ENCODE assay signal across 25 cellular contexts in the genomic region with DNA sequence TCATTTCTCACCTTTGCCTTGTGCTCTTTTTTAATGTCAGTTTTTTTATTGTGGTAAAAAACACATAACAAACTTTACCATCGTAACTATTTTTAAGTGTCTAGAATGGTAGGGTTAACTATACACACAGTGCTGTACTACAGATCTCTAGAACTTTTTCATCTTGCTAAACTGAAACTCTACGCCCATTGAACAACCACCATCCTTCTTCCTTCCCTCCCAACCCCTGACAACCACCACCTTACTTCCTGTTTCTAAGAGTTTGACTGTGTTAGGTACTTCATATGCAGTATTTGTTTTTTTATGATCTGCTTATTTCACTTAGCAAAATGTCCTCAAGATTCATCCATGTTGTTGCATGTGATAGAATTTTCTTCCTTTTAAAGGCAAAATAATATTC. TPM values are rescaled to one million over a fixed set of nuclear protein-coding genes. Genes with fewer than 3 reads are reported as not detected.
DNase-seq lines count a peak whose midpoint lies in the region; ATAC-seq, FAIRE-seq and TF ChIP-seq lines count a peak whose summit lies in the region.
"Had no signal": no experiment of that assay in that cellular context is flagged by ENCODE, and none has a peak within 500 bp of the region (broad histone marks: within the 10 kb centered on the region; RNA-seq: fewer than 3 reads in every experiment).

No MANE protein-coding gene starts in this region.

- TF ChIP-seq CTCF in GM12878 (IDR thresholded peaks at IDR 0.05 in 2 of 3, conservative IDR thresholded peaks at IDR 0.05 in 1 of 3; ENCODE audit: control insufficient read depth in 2 of 3, extremely low read depth in 1 of 3, insufficient read depth in 1 of 3, low read depth in 3 of 3, low read length in 3 of 3): no peak
- no peak for TF ChIP-seq CTCF in mesothelial cell of epicardium (IDR thresholded peaks at IDR 0.05; ENCODE audit: unreplicated experiment)

- H3K27me3 ChIP-seq in GM12878 (replicated peaks in 1 of 2; ENCODE audit: control insufficient read depth in 2 of 2, insufficient read depth in 2 of 2, low read length in 1 of 2): no peaks in the 10 kb centered on the region
- H3K27me3 ChIP-seq: pancreas had no signal

- H3K4me1 Mint-ChIP-seq in activated CD8-positive, alpha-beta memory T cell treated with anti-CD3 and anti-CD28 coated beads, Interleukin-2, amount 10 ng/mL, durations not matched to agents 7 days and 5 days: peaks cover 12% of the 10 kb centered on the region
- no peaks in the 10 kb centered on the region for H3K4me1 Mint-ChIP-seq in mesothelial cell of epicardium

- no peak overlapping the region; the same call in 1 of the 2 replicates for H2AFZ ChIP-seq in GM12878 (ENCODE audit: control insufficient read depth, low read depth, low read length)
- H2AFZ ChIP-seq: PC-9 had no signal

- H3K27ac Mint-ChIP-seq in activated CD8-positive, alpha-beta memory T cell treated with anti-CD3 and anti-CD28 coated beads, Interleukin-2, amount 10 ng/mL, durations not matched to agents 7 days and 5 days: peak overlapping the region; percentile 25
- no peak overlapping the region for H3K27ac Mint-ChIP-seq in mesothelial cell of epicardium
- H3K27ac Mint-ChIP-seq: immature natural killer cell had no signal

- intact Hi-C loops in GM12878 (cut with micrococcal nuclease; ENCODE audit: unreplicated experiment): no loop called here

- no peaks in the 10 kb centered on the region for H3K9me3 Mint-ChIP-seq in activated CD8-positive, alpha-beta memory T cell treated with anti-CD3 and anti-CD28 coated beads, Interleukin-2, amount 10 ng/mL, durations not matched to agents 7 days and 5 days (ENCODE audit: low read depth)
- H3K9me3 Mint-ChIP-seq in mesothelial cell of epicardium: peaks cover 8% of the 10 kb centered on the region
- H3K9me3 Mint-ChIP-seq: CD8-positive, alpha-beta memory T cell; immature natural killer cell had no signal

- no peak overlapping the region for H3K4me2 ChIP-seq in GM12878 (ENCODE audit: control insufficient read depth, insufficient read depth)
- H3K4me2 ChIP-seq: PC-9 had no signal

- DNase-seq in activated CD8-positive, alpha-beta memory T cell treated with anti-CD3 and anti-CD28 coated beads, Interleukin-2, amount 10 ng/mL, durations not matched to agents 7 days and 5 days: no peak
- no peak for DNase-seq in activated CD8-positive, alpha-beta memory T cell treated with anti-CD3 and anti-CD28 coated beads, Interleukin-2, amount 50 U/mL, for 4 hours
- DNase-seq in GM12878 (ENCODE audit: low read depth, low spot score): no peak
- no peak for DNase-seq in mesothelial cell of epicardium (ENCODE audit: low spot score in 2 of 2, unreplicated experiment in 2 of 2)
- no peak for DNase-seq in medulla oblongata (ENCODE audit: extremely low spot score)
- no peak for DNase-seq in GM19238 (ENCODE audit: insufficient read length, low spot score)
- DNase-seq: activated CD4-positive, alpha-beta T cell treated with anti-CD3 and anti-CD28 coated beads, Interleukin-2, amount 50 U/mL, for 4 hours; activated T-cell treated with anti-CD3 and anti-CD28 coated beads, Interleukin-2, amount 50 U/mL, for 48 hours; amniotic stem cell; caudate nucleus; effector CD8-positive, alpha-beta T cell; head of caudate nucleus; immature natural killer cell; KG1; lower lobe of right lung; NCI-H69; pancreas; PC-9; stimulated activated CD4-positive, alpha-beta T cell treated with anti-CD3 and anti-CD28 coated beads, Interleukin-2, amount 100 ng/mL, for 48 hours; substantia nigra had no signal

- CTCF ChIA-PET in activated CD8-positive, alpha-beta memory T cell treated with anti-CD3 and anti-CD28 coated beads, Interleukin-2, amount 10 ng/mL, durations not matched to agents 7 days and 5 days (lab: Charles Lee): no interaction called here
- CTCF ChIA-PET in GM12878 (lab: Yijun Ruan, JAX): no interaction called here

- POLR2A ChIA-PET in GM12878 (lab: Charles Lee): no interaction called here

- H3K4me3 Mint-ChIP-seq in activated CD8-positive, alpha-beta memory T cell treated with anti-CD3 and anti-CD28 coated beads, Interleukin-2, amount 10 ng/mL, durations not matched to agents 7 days and 5 days: no peak overlapping the region
- no peak overlapping the region for H3K4me3 Mint-ChIP-seq in mesothelial cell of epicardium
- H3K4me3 Mint-ChIP-seq: immature natural killer cell had no signal

- no peak overlapping the region for H3K9ac ChIP-seq in GM12878 (ENCODE audit: control insufficient read depth, insufficient read depth, low read length)

- no TSS peak for BruUV-seq in GM12878 (replicated peaks; lab: Mats Ljungman, UMichigan)

- H3K27ac ChIP-seq in GM12878 (ENCODE audit: control insufficient read depth, insufficient read depth): no peak overlapping the region
- H3K27ac ChIP-seq: lower lobe of right lung, pancreas, PC-9 had no signal

- no peak for FAIRE-seq in GM12878 (lab: Jason Lieb, UNC)
- FAIRE-seq: pancreas, TTC549 had no signal

- H3K36me3 ChIP-seq in GM12878 (ENCODE audit: control insufficient read depth in 2 of 2, insufficient read depth in 2 of 2, low read length in 1 of 2): no peaks in the 10 kb centered on the region
- H3K36me3 ChIP-seq: lower lobe of right lung, pancreas had no signal

- in situ Hi-C loops in GM12878 (cut with MboI): no loop called here

- no peak for TF ChIP-seq RAD21 in GM12878 (IDR thresholded peaks at IDR 0.05; ENCODE audit: insufficient read depth, low read depth, low read length)

- no peaks in the 10 kb centered on the region for H4K20me1 ChIP-seq in GM12878 (ENCODE audit: control insufficient read depth, insufficient read depth)

- TF ChIP-seq EP300 in GM12878 (IDR thresholded peaks at IDR 0.05; ENCODE audit: borderline replicate concordance in 1 of 2, control insufficient read depth in 1 of 2, low read depth in 2 of 2, low read length in 2 of 2): no peak

- no peak for TF ChIP-seq POLR2A in GM12878 (IDR thresholded peaks at IDR 0.05; ENCODE audit: low read depth, low read length)

- no peaks in the 10 kb centered on the region for H3K79me2 ChIP-seq in GM12878 (ENCODE audit: control insufficient read depth, insufficient read depth, low read length)

- SMC1A ChIA-PET in GM12878 (lab: Charles Lee; ENCODE audit: uncharacterized antibody, unreplicated experiment): no interaction called here

- H3K9me3 ChIP-seq in GM12878 (replicated peaks; ENCODE audit: control insufficient read depth, insufficient read depth, low read length): no peaks in the 10 kb centered on the region
- H3K9me3 ChIP-seq: lower lobe of right lung, pancreas had no signal

- no peaks in the 10 kb centered on the region for H3K27me3 Mint-ChIP-seq in activated CD8-positive, alpha-beta memory T cell treated with anti-CD3 and anti-CD28 coated beads, Interleukin-2, amount 10 ng/mL, durations not matched to agents 7 days and 5 days
- H3K27me3 Mint-ChIP-seq in mesothelial cell of epicardium (ENCODE audit: low read depth): no peaks in the 10 kb centered on the region

- peak; percentile 61 for ATAC-seq in activated CD8-positive, alpha-beta memory T cell treated with anti-CD3 and anti-CD28 coated beads, Interleukin-2, amount 10 ng/mL, durations not matched to agents 7 days and 5 days
- peak; percentile 56 for ATAC-seq in GM19468 (IDR thresholded peaks at IDR 0.05; ENCODE audit: extremely low read depth, unreplicated experiment)
- ATAC-seq in HG03571 (IDR thresholded peaks at IDR 0.05; ENCODE audit: unreplicated experiment): peak; percentile 57
- ATAC-seq in GM12878: peak; percentile 72
- ATAC-seq: HCT116, lower lobe of right lung, pancreas had no signal

- RAD21 ChIA-PET in GM12878 (lab: Charles Lee; ENCODE audit: unreplicated experiment): no interaction called here

- H3K4me1 ChIP-seq in GM12878 (ENCODE audit: control insufficient read depth, insufficient read depth, low read length): no peaks in the 10 kb centered on the region
- H3K4me1 ChIP-seq: lower lobe of right lung, pancreas had no signal

- WGBS in GM12878 (ENCODE audit: insufficient coverage, insufficient replicate concordance, low lambda C conversion rate, missing lambda C conversion rate): 66% methylated on average over 2 of the region's 2 CpGs

- H3K4me3 ChIP-seq in GM12878: no peak overlapping the region
- H3K4me3 ChIP-seq: lower lobe of right lung, pancreas, PC-9 had no signal

- peaks cover 2% of the 10 kb centered on the region for H3K36me3 Mint-ChIP-seq in activated CD8-positive, alpha-beta memory T cell treated with anti-CD3 and anti-CD28 coated beads, Interleukin-2, amount 10 ng/mL, durations not matched to agents 7 days and 5 days
- H3K36me3 Mint-ChIP-seq in mesothelial cell of epicardium: no peaks in the 10 kb centered on the region
- H3K36me3 Mint-ChIP-seq: immature natural killer cell had no signal

TF ChIP-seq in GM12878, 131 proteins besides CTCF, POLR2A, EP300 and RAD21 (continues in another document):
- no peak for TF ChIP-seq HDAC2 (IDR thresholded peaks at IDR 0.05)
- no peak for TF ChIP-seq BRCA1 (IDR thresholded peaks at IDR 0.05; ENCODE audit: low read depth, low read length)
- TF ChIP-seq FOXM1 (IDR thresholded peaks at IDR 0.05; ENCODE audit: low read depth, low read length): no peak
- TF ChIP-seq RELA (IDR thresholded peaks at IDR 0.05; ENCODE audit: borderline replicate concordance, partially characterized antibody): no peak
- TF ChIP-seq KAT2A (conservative IDR thresholded peaks at IDR 0.05; ENCODE audit: control insufficient read depth, low read depth, low read length): no peak

RNA-seq across cellular contexts. Expression of a gene that starts 54.9 kb away (rescaled TPM):
- 100 to 1,000 TPM in 1 of 2 experiments, 10 to 100 TPM in 1; 72.8 to 118 TPM for total RNA-seq in activated CD8-positive, alpha-beta memory T cell treated with anti-CD3 and anti-CD28 coated beads, Interleukin-2, amount 10 ng/mL, durations not matched to agents 7 days and 5 days
- 3.0 TPM in 2 replicates for total RNA-seq in GM12878 (2013; cell fraction: nucleolus; rRNA removed)
- total RNA-seq in GM12878 (2014; rRNA removed): 35.1 and 46.7 TPM in 2 replicates
- total RNA-seq in GM12878 (2014; rRNA removed; fragmentation: Illumina TruSeq; extraction: Trizol): 35.3 and 36.7 TPM in 2 replicates
- 44.5 and 47.2 TPM in 2 replicates for total RNA-seq in GM12878 (2021)
- polyA plus RNA-seq in GM12878 (2011; ENCODE audit: low read depth): 18.1 TPM
- 50.3 and 75.5 TPM in 2 replicates for polyA plus RNA-seq in GM12878 (2011; rRNA removed)
- 34.1 and 34.8 TPM in 2 replicates for polyA plus RNA-seq in GM12878 (2011; cell fraction: cytosol; rRNA removed)
- 20.9 and 29.5 TPM in 2 replicates for polyA plus RNA-seq in GM12878 (2011; cell fraction: nucleus; rRNA removed)
- polyA plus RNA-seq in GM12878 (2012): 19.1 and 28.6 TPM in 2 replicates
- 55.1 and 59.2 TPM in 2 replicates for polyA plus RNA-seq in GM12878 (2014; fragmentation: Illumina TruSeq; extraction: Trizol)
- 10 to 100 TPM; 53.6 to 70.2 TPM for polyA plus RNA-seq in GM12878 (2014; fragmentation: Nextera tagmentation; extraction: Ambion mirVana)
- 39.4 and 46.0 TPM in 2 replicates for polyA plus RNA-seq in GM12878 (2014; rRNA removed)
- 100 to 1,000 TPM; 122 to 126 TPM for polyA plus RNA-seq in GM12878 (2016; fragmentation: Nextera tagmentation; extraction: Ambion mirVana)
- polyA minus RNA-seq in GM12878 (2011; rRNA and poly(A)+ RNA removed): 32.3 and 34.3 TPM in 2 replicates
- polyA minus RNA-seq in GM12878 (2011; cell fraction: cytosol; rRNA and poly(A)+ RNA removed): 19.6 and 24.2 TPM in 2 replicates
- polyA minus RNA-seq in GM12878 (2011; cell fraction: nucleus; rRNA and poly(A)+ RNA removed): 7.5 and 9.4 TPM in 2 replicates
- total RNA-seq in mesothelial cell of epicardium: 29.9 to 32.5 TPM (median 30.7 TPM) in 3 replicates
